1 cellular context compared by ENCODE assay signal in the genomic region with DNA sequence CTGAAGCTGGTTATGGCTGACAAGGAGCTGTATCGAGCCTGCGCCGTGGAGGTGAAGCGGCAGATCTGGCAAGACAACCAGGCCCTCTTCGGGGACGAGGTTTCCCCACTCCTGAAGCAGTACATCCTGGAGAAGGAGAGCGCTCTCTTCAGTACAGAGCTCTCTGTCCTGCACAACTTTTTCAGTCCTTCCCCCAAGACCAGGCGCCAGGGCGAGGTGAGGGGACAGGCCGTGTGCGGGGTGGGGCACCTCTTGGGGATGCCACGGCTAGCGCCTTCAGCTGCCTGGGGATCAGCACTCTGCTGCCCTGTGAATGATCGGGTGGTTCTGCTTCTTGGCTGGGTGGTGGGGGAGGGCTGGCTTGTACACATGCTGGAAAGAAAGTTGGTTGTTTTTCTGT.
TF ChIP-seq lines count a peak whose summit lies in the region.

No MANE protein-coding gene starts in this region.

TF ChIP-seq in endothelial cell of umbilical vein, 7 proteins besides CTCF, POLR2A, EP300 and RAD21:
- TF ChIP-seq JUN (IDR thresholded peaks at IDR 0.05; ENCODE audit: borderline replicate concordance, insufficient read depth, insufficient read length, low read depth), result no peak
- TF ChIP-seq GATA2 (IDR thresholded peaks at IDR 0.05; ENCODE audit: insufficient read depth, insufficient read length, low read depth, low read length), result no peak
- TF ChIP-seq POLR2AphosphoS5 (IDR thresholded peaks at IDR 0.05; ENCODE audit: insufficient read depth, low read depth, low read length), result no peak
